In genomic region chr14:105473677-105474477, GRCh38 we compare ENCODE assay signal across 8 cellular contexts. TPM values are rescaled to one million over a fixed set of nuclear protein-coding genes. Genes with fewer than 3 reads are reported as not detected.
DNase-seq lines count a peak whose midpoint lies in the region; ATAC-seq, FAIRE-seq and TF ChIP-seq lines count a peak whose summit lies in the region.

No MANE protein-coding gene starts in this region.

- peak overlapping the region; percentile 97 for H3K4me2 ChIP-seq in astrocyte (ENCODE audit: low read length)

- intact Hi-C loops in left ventricle myocardium superior (cut with micrococcal nuclease), result no loop called here

- ATAC-seq in left ventricle myocardium superior (peak; percentile 47), GM18498 (IDR thresholded peaks at IDR 0.05; ENCODE audit: unreplicated experiment) (no peak), HG02840 (IDR thresholded peaks at IDR 0.05; ENCODE audit: low FRiP score, unreplicated experiment) (no peak)

- no peaks in the 10 kb centered on the region for H3K27me3 ChIP-seq in astrocyte (ENCODE audit: insufficient read depth, low read length)

- H2AFZ ChIP-seq in astrocyte (ENCODE audit: low read depth, low read length), result peak overlapping the region; percentile 41

- no peak for FAIRE-seq in astrocyte (lab: Jason Lieb, UNC)

- H3K27me3 Mint-ChIP-seq in T-helper 1 cell treated with Interleukin-12 subunit alpha and Interleukin-12 subunit beta and Interleukin-4 antibody, amounts not matched to agents 30 μg/mL and 1 μg/mL, for 36 hours (ENCODE audit: low read depth), result peaks cover 17% of the 10 kb centered on the region
- H3K27me3 Mint-ChIP-seq in astrocyte (ENCODE audit: low read depth, unreplicated experiment), result no peaks in the 10 kb centered on the region
- peaks cover 5% of the 10 kb centered on the region for H3K27me3 Mint-ChIP-seq in progenitor cell of endocrine pancreas

- H3K4me1 ChIP-seq in astrocyte (ENCODE audit: insufficient read depth, low read length), result peaks cover 29% of the 10 kb centered on the region

- H3K9ac ChIP-seq in astrocyte (ENCODE audit: low read length), result peak overlapping the region; percentile 88

- H3K9me3 Mint-ChIP-seq in T-helper 1 cell treated with Interleukin-12 subunit alpha and Interleukin-12 subunit beta and Interleukin-4 antibody, amounts not matched to agents 30 μg/mL and 1 μg/mL, for 36 hours, result no peaks in the 10 kb centered on the region
- H3K9me3 Mint-ChIP-seq in astrocyte (ENCODE audit: unreplicated experiment) (no peaks in the 10 kb centered on the region), progenitor cell of endocrine pancreas (ENCODE audit: low read depth) (no peaks in the 10 kb centered on the region)

- H3K4me3 ChIP-seq in astrocyte (ENCODE audit: insufficient read depth, low read depth, low read length), result peak overlapping the region; percentile 51

- H3K9me3 ChIP-seq in astrocyte (ENCODE audit: insufficient read depth, low read depth, low read length), result no peaks in the 10 kb centered on the region

- DNase-seq in ELF-1 (ENCODE audit: low read depth, low spot score) (peak; percentile 94), NCI-H1092 treated with DMSO at 0.1 percent for 48 hours (lab: John Stamatoyannopoulos, UW) (peak; percentile 86), astrocyte (ENCODE audit: low read depth) (peak; percentile 76), left ventricle myocardium superior (peak; percentile 98), progenitor cell of endocrine pancreas (ENCODE audit: low spot score, unreplicated experiment) (peak; percentile 95)

- H3K36me3 ChIP-seq in astrocyte (ENCODE audit: insufficient read depth, low read length), result no peaks in the 10 kb centered on the region

- H3K4me3 Mint-ChIP-seq in T-helper 1 cell treated with Interleukin-12 subunit alpha and Interleukin-12 subunit beta and Interleukin-4 antibody, amounts not matched to agents 30 μg/mL and 1 μg/mL, for 36 hours, result peak overlapping the region; percentile 70
- H3K4me3 Mint-ChIP-seq in astrocyte (ENCODE audit: unreplicated experiment) (no peak overlapping the region), progenitor cell of endocrine pancreas (ENCODE audit: low read depth) (peak overlapping the region; percentile 60)

- H3K27ac Mint-ChIP-seq in T-helper 1 cell treated with Interleukin-12 subunit alpha and Interleukin-12 subunit beta and Interleukin-4 antibody, amounts not matched to agents 30 μg/mL and 1 μg/mL, for 36 hours, result no peak overlapping the region
- H3K27ac Mint-ChIP-seq in astrocyte (ENCODE audit: unreplicated experiment) (no peak overlapping the region), progenitor cell of endocrine pancreas (no peak overlapping the region)

- TF ChIP-seq CTCF in astrocyte (IDR thresholded peaks at IDR 0.05; ENCODE audit: insufficient read depth, low read depth, low read length) (no peak), progenitor cell of endocrine pancreas (IDR thresholded peaks at IDR 0.05; ENCODE audit: unreplicated experiment) (no peak)

- H3K4me1 Mint-ChIP-seq in T-helper 1 cell treated with Interleukin-12 subunit alpha and Interleukin-12 subunit beta and Interleukin-4 antibody, amounts not matched to agents 30 μg/mL and 1 μg/mL, for 36 hours (ENCODE audit: low read depth), result peaks cover 4% of the 10 kb centered on the region
- H3K4me1 Mint-ChIP-seq in astrocyte (ENCODE audit: low read depth, unreplicated experiment) (peaks cover 4% of the 10 kb centered on the region), progenitor cell of endocrine pancreas (ENCODE audit: low read depth) (no peaks in the 10 kb centered on the region)

- no peaks in the 10 kb centered on the region for H3K36me3 Mint-ChIP-seq in T-helper 1 cell treated with Interleukin-12 subunit alpha and Interleukin-12 subunit beta and Interleukin-4 antibody, amounts not matched to agents 30 μg/mL and 1 μg/mL, for 36 hours (ENCODE audit: low read depth)
- H3K36me3 Mint-ChIP-seq in astrocyte (ENCODE audit: low read depth, unreplicated experiment), result no peaks in the 10 kb centered on the region
- peaks cover 1% of the 10 kb centered on the region for H3K36me3 Mint-ChIP-seq in progenitor cell of endocrine pancreas (ENCODE audit: insufficient read depth)

- peaks cover 25% of the 10 kb centered on the region for H3K79me2 ChIP-seq in astrocyte (ENCODE audit: insufficient read depth, low read length)

- H4K20me1 ChIP-seq in astrocyte (ENCODE audit: insufficient read depth, low read length), result peaks cover 39% of the 10 kb centered on the region

- peak overlapping the region; percentile 79 for H3K27ac ChIP-seq in astrocyte (ENCODE audit: low read depth, low read length)

RNA-seq across cellular contexts. Expression of gene CRIP2, which starts 0.7 kb away (rescaled TPM):
- total RNA-seq in astrocyte, result 56.0 and 71.8 TPM in 2 replicates
- 1,036 TPM for total RNA-seq in left ventricle myocardium superior
- total RNA-seq in progenitor cell of endocrine pancreas, result 17.0 and 19.6 TPM in 2 replicates

RNA-seq across cellular contexts. Expression of gene CRIP1, which starts 12.8 kb away (rescaled TPM):
- total RNA-seq in astrocyte (21.3 and 29.5 TPM in 2 replicates), left ventricle myocardium superior (59.4 TPM), progenitor cell of endocrine pancreas (5.1 TPM in 2 replicates)

RNA-seq across cellular contexts. Expression of gene TEDC1, which starts 17.2 kb away (rescaled TPM):
- 4.0 and 5.5 TPM in 2 replicates for total RNA-seq in astrocyte
- 5.1 TPM for total RNA-seq in left ventricle myocardium superior
- 20.5 and 20.8 TPM in 2 replicates for total RNA-seq in progenitor cell of endocrine pancreas

RNA-seq across cellular contexts. Expression of gene TMEM121, which starts 52.5 kb away (rescaled TPM):
- 4.0 and 5.2 TPM in 2 replicates for total RNA-seq in astrocyte
- total RNA-seq in left ventricle myocardium superior, result 4.0 TPM
- total RNA-seq in progenitor cell of endocrine pancreas, result 3.9 and 4.5 TPM in 2 replicates

RNA-seq across cellular contexts. Expression of gene MTA1, which starts 54.2 kb away (rescaled TPM):
- total RNA-seq in astrocyte, result 93.7 and 111 TPM in 2 replicates
- 201 TPM for total RNA-seq in left ventricle myocardium superior
- total RNA-seq in progenitor cell of endocrine pancreas, result 227 and 238 TPM in 2 replicates

Comparison
In these comparisons a context has a peak if more than half of its experiments do, and no peak if none do; other contexts are left out.
1. RNA of gene CRIP2, which starts 0.7 kb away (total RNA-seq): 1,036 TPM in left ventricle myocardium superior (single experiment); 56.0 to 71.8 TPM in astrocyte and 17.0 to 19.6 TPM in progenitor cell of endocrine pancreas; every median in the first group is over 10 times any median in the second.
2. Peak in every context shown above with its lines, with median percentiles within 50 percentile points of each other: DNase-seq.